ENCODE assay signal across 10 cellular contexts in genomic region chr16:29804020-29804419, GRCh38. TPM values are rescaled to one million over a fixed set of nuclear protein-coding genes. Genes with fewer than 3 reads are reported as not detected.
DNase-seq lines count a peak whose midpoint lies in the region; ATAC-seq and TF ChIP-seq lines count a peak whose summit lies in the region.
"Had no signal": no experiment of that assay in that cellular context is flagged by ENCODE, and none has a peak within 500 bp of the region (broad histone marks: within the 10 kb centered on the region; RNA-seq: fewer than 3 reads in every experiment).

No MANE protein-coding gene starts in this region.

- intact Hi-C loops in Right ventricle myocardium inferior (cut with DNase I), result loop anchor here (2.0 to 10.0 kb wide), 2 partner anchors 13 to 1091 kb away; partner anchors contain the start of genes BCL7C, CTF1 and KIF22

- H3K27me3 ChIP-seq in cardiac muscle cell, result no peaks in the 10 kb centered on the region
- no peaks in the 10 kb centered on the region for H3K27me3 ChIP-seq in upper lobe of left lung

- peaks cover 36 to 40% of the 10 kb centered on the region in 2 donors for H3K36me3 Mint-ChIP-seq in activated naive CD4-positive, alpha-beta T cell treated with anti-CD3 and anti-CD28 coated beads, Interleukin-2, amount 50 U/mL, for 72 hours

- H3K9me3 Mint-ChIP-seq in activated naive CD4-positive, alpha-beta T cell treated with anti-CD3 and anti-CD28 coated beads, Interleukin-2, amount 50 U/mL, for 72 hours, result no peaks in the 10 kb centered on the region

- peak overlapping the region; percentile 91 for H3K27ac ChIP-seq in cardiac muscle cell
- H3K27ac ChIP-seq in mesodermal cell (ENCODE audit: low read depth, low read length, severe bottlenecking), result peak overlapping the region; percentile 87
- peak overlapping the region; percentile 96 to 97 (median 97) for H3K27ac ChIP-seq in upper lobe of left lung

- TF ChIP-seq CTCF in cardiac muscle cell (IDR thresholded peaks at IDR 0.05; ENCODE audit: low read depth, low read length) (no peak), upper lobe of left lung (IDR thresholded peaks at IDR 0.05) (no peak)

- H3K27ac Mint-ChIP-seq in activated naive CD4-positive, alpha-beta T cell treated with anti-CD3 and anti-CD28 coated beads, Interleukin-2, amount 50 U/mL, for 72 hours, result peak overlapping the region; percentile 89 to 99

- DNase-seq in cardiac muscle cell (ENCODE audit: low read depth in 1 of 2, low spot score in 1 of 2) (no peak), Right ventricle myocardium inferior (ENCODE audit: missing footprints) (no peak), upper lobe of left lung (no peak), NCI-H524 treated with DMSO at 0.1 percent for 48 hours (lab: John Stamatoyannopoulos, UW) (no peak), HuH-7 (ENCODE audit: low spot score) (no peak), HCEC 1CT (no peak)
- DNase-seq in activated naive CD4-positive, alpha-beta T cell treated with anti-CD3 and anti-CD28 coated beads, Interleukin-2, amount 50 U/mL, for 72 hours (ENCODE audit: low spot score in 2 of 2), result no peak
- DNase-seq: activated CD4-positive, alpha-beta T cell treated with anti-CD3 and anti-CD28 coated beads for 1 hour; Kasumi-1 had no signal

- TF ChIP-seq POLR2A in upper lobe of left lung (IDR thresholded peaks at IDR 0.05), result no peak

- H3K4me3 ChIP-seq in cardiac muscle cell (no peak overlapping the region), mesodermal cell (ENCODE audit: extremely low read depth, insufficient read depth, low read length, poor library complexity, severe bottlenecking) (no peak overlapping the region), upper lobe of left lung (peak overlapping the region in 2 of 4 donors; percentile 75 to 91)

- H3K9me3 ChIP-seq in cardiac muscle cell (ENCODE audit: low read depth) (no peaks in the 10 kb centered on the region), mesodermal cell (ENCODE audit: control insufficient read depth, low read length) (no peaks in the 10 kb centered on the region), upper lobe of left lung (no peaks in the 10 kb centered on the region)

- H3K4me1 ChIP-seq in cardiac muscle cell (ENCODE audit: low read depth) (peaks cover 17% of the 10 kb centered on the region), mesodermal cell (ENCODE audit: control insufficient read depth, insufficient read depth, low read length, poor library complexity, severe bottlenecking) (peaks cover 9% of the 10 kb centered on the region), upper lobe of left lung (peaks cover 22 to 31% (median 27%) of the 10 kb centered on the region in 4 donors)

- peaks cover 28% of the 10 kb centered on the region for H3K36me3 ChIP-seq in cardiac muscle cell
- H3K36me3 ChIP-seq in mesodermal cell (ENCODE audit: control insufficient read depth, insufficient read depth, low read length), result peaks cover 61% of the 10 kb centered on the region
- H3K36me3 ChIP-seq in upper lobe of left lung, result peaks cover 2 to 19% (median 16%) of the 10 kb centered on the region in 4 donors

- WGBS in mesodermal cell (ENCODE audit: insufficient coverage in 2 of 2), 2 experiments, result 73 to 93% methylated on average over 4 to 5 of the region's 8 CpGs
- 81 to 84% methylated on average over 8 of the region's 8 CpGs for WGBS in upper lobe of left lung, 2 donors

- TF ChIP-seq EP300 in upper lobe of left lung (IDR thresholded peaks at IDR 0.05), result no peak

- ATAC-seq in Right ventricle myocardium inferior (no peak), upper lobe of left lung (ENCODE audit: low FRiP score in 2 of 2) (no peak)
- ATAC-seq in activated naive CD4-positive, alpha-beta T cell treated with anti-CD3 and anti-CD28 coated beads, Interleukin-2, amount 50 U/mL, for 72 hours, result no peak

RNA-seq across cellular contexts. Expression of gene MAZ, which starts 2.3 kb away (rescaled TPM):
- total RNA-seq in cardiac muscle cell (310 and 370 TPM in 2 replicates), Right ventricle myocardium inferior (92.0 TPM), upper lobe of left lung (100 to 1,000 TPM in 5 of 6 donors, 10 to 100 TPM in 1; 83.7 to 232 (median 165) TPM)
- 186 and 257 TPM in 2 replicates for polyA plus RNA-seq in cardiac muscle cell
- 100 to 1,000 TPM; 285 to 386 TPM for total RNA-seq in activated naive CD4-positive, alpha-beta T cell treated with anti-CD3 and anti-CD28 coated beads, Interleukin-2, amount 50 U/mL, for 72 hours
- 311 TPM for polyA plus RNA-seq in mesodermal cell (2013, experiment 1 of 2)
- polyA plus RNA-seq in mesodermal cell (2013, experiment 2 of 2), result 290 TPM

RNA-seq across cellular contexts. Expression of gene PRRT2, which starts 8.0 kb away (rescaled TPM):
- 17.9 and 19.7 TPM in 2 replicates for total RNA-seq in cardiac muscle cell
- polyA plus RNA-seq in cardiac muscle cell, result 19.3 and 19.8 TPM in 2 replicates
- 3.2 TPM for total RNA-seq in Right ventricle myocardium inferior
- 1 to 10 TPM; 1.4 to 5.9 TPM for total RNA-seq in activated naive CD4-positive, alpha-beta T cell treated with anti-CD3 and anti-CD28 coated beads, Interleukin-2, amount 50 U/mL, for 72 hours
- polyA plus RNA-seq in mesodermal cell (2013, experiment 1 of 2), result 32.8 TPM
- 25.6 TPM for polyA plus RNA-seq in mesodermal cell (2013, experiment 2 of 2)
- 10 to 100 TPM in 2 of 6 donors, 1 to 10 TPM in 4; 1.4 to 13.6 (median 2.5) TPM for total RNA-seq in upper lobe of left lung

RNA-seq across cellular contexts. Expression of gene PAGR1, which starts 11.9 kb away (rescaled TPM):
- total RNA-seq in cardiac muscle cell, result 113 and 120 TPM in 2 replicates
- 106 and 113 TPM in 2 replicates for polyA plus RNA-seq in cardiac muscle cell
- 15.6 TPM for total RNA-seq in Right ventricle myocardium inferior
- total RNA-seq in activated naive CD4-positive, alpha-beta T cell treated with anti-CD3 and anti-CD28 coated beads, Interleukin-2, amount 50 U/mL, for 72 hours, result 10 to 100 TPM; 20.2 to 40.0 TPM
- polyA plus RNA-seq in mesodermal cell (2013, experiment 1 of 2), result 50.1 TPM
- 40.6 TPM for polyA plus RNA-seq in mesodermal cell (2013, experiment 2 of 2)
- 10 to 100 TPM; 22.6 to 49.5 (median 34.6) TPM for total RNA-seq in upper lobe of left lung

RNA-seq across cellular contexts. Expression of gene KIF22, which starts 13.5 kb away (rescaled TPM):
- total RNA-seq in cardiac muscle cell (57.5 and 121 TPM in 2 replicates), Right ventricle myocardium inferior (53.3 TPM), upper lobe of left lung (10 to 100 TPM in 5 of 6 donors, 1 to 10 TPM in 1; 9.1 to 43.5 (median 26.6) TPM)
- 59.5 and 103 TPM in 2 replicates for polyA plus RNA-seq in cardiac muscle cell
- total RNA-seq in activated naive CD4-positive, alpha-beta T cell treated with anti-CD3 and anti-CD28 coated beads, Interleukin-2, amount 50 U/mL, for 72 hours, result 100 to 1,000 TPM; 151 to 268 TPM
- 88.2 TPM for polyA plus RNA-seq in mesodermal cell (2013, experiment 1 of 2)
- 82.6 TPM for polyA plus RNA-seq in mesodermal cell (2013, experiment 2 of 2)

RNA-seq across cellular contexts. Expression of gene MVP, which starts 16.2 kb away (rescaled TPM):
- 8.9 and 25.0 TPM in 2 replicates for total RNA-seq in cardiac muscle cell
- polyA plus RNA-seq in cardiac muscle cell, result 9.3 and 21.2 TPM in 2 replicates
- 51.5 TPM for total RNA-seq in Right ventricle myocardium inferior
- 100 to 1,000 TPM in 1 of 2 donors, 10 to 100 TPM in 1; 77.6 to 168 TPM for total RNA-seq in activated naive CD4-positive, alpha-beta T cell treated with anti-CD3 and anti-CD28 coated beads, Interleukin-2, amount 50 U/mL, for 72 hours
- polyA plus RNA-seq in mesodermal cell (2013, experiment 1 of 2), result 6.5 TPM
- 6.7 TPM for polyA plus RNA-seq in mesodermal cell (2013, experiment 2 of 2)
- total RNA-seq in upper lobe of left lung, result 100 to 1,000 TPM; 260 to 411 (median 312) TPM
